ENCODE assay signal across 21 cellular contexts in genomic region chr7:969403-969802, GRCh38. TPM values are rescaled to one million over a fixed set of nuclear protein-coding genes. Genes with fewer than 3 reads are reported as not detected.
A peak's percentile ranks its signal among the peaks of the same experiment; 100 is the strongest.
DNase-seq lines count a peak whose midpoint lies in the region; ATAC-seq, FAIRE-seq and TF ChIP-seq lines count a peak whose summit lies in the region.
"Had no signal": no experiment of that assay in that cellular context is flagged by ENCODE, and none has a peak within 500 bp of the region (broad histone marks: within the 10 kb centered on the region; RNA-seq: fewer than 3 reads in every experiment).

No MANE protein-coding gene starts in this region.

- intact Hi-C loops in HepG2 (cut with micrococcal nuclease; ENCODE audit: unreplicated experiment): no loop called here
- intact Hi-C loops in right lobe of liver (cut with DNase I): loop anchor here in 1 of 2 donors (5.0 kb wide), 1 partner anchor 72 kb away; no protein-coding TSS in a partner anchor
- intact Hi-C loops in dendritic cell treated with granulocyte-macrophage colony-stimulating factor and Interleukin-4, amounts not matched to agents 40 ng/mL and 50 ng/mL, for 4 days (cut with micrococcal nuclease): no loop called here

- no peak for TF ChIP-seq POLR2A in HepG2 (IDR thresholded peaks at IDR 0.05; ENCODE audit: insufficient read depth in 1 of 2, low read depth in 2 of 2, low read length in 2 of 2)
- no peak for TF ChIP-seq POLR2A in right lobe of liver (IDR thresholded peaks at IDR 0.05)

- WGBS in HepG2 (ENCODE audit: low lambda C conversion rate): 98% methylated on average over 8 of the region's 11 CpGs
- WGBS in right lobe of liver (ENCODE audit: insufficient coverage, low coverage, low lambda C conversion rate, missing lambda C conversion rate): 100% methylated on average over 3 of the region's 11 CpGs

- POLR2A ChIA-PET in HepG2 (lab: Yijun Ruan, JAX): interaction anchor here (1.6 kb wide), 2 partner anchors 12 to 23 kb away, joined by 4 to 7 read pairs; no protein-coding TSS in a partner anchor
- POLR2A ChIA-PET in CD8-positive, alpha-beta memory T cell (lab: Charles Lee): no interaction called here

- TF ChIP-seq CTCF in HepG2 (CRISPR knock-in tag; IDR thresholded peaks at IDR 0.05): no peak
- no peak for TF ChIP-seq CTCF in right lobe of liver (IDR thresholded peaks at IDR 0.05)
- no peak for TF ChIP-seq CTCF in neutrophil (IDR thresholded peaks at IDR 0.05)
- TF ChIP-seq CTCF in endothelial cell (IDR thresholded peaks at IDR 0.05; ENCODE audit: unreplicated experiment): no peak

- no TSS peak for BruUV-seq in HepG2 (replicated peaks; lab: Mats Ljungman, UMichigan)

- in situ Hi-C loops in HepG2 (cut with HindIII; ENCODE audit: extremely low pct_ligation_motif_present, low pct_unique_long_range_greater_than_20kb): no loop called here

- DNase-seq in HepG2 (ENCODE audit: low spot score) (no peak), right lobe of liver (no peak), endothelial cell (ENCODE audit: low spot score) (no peak)
- no peak for DNase-seq in CD8-positive, alpha-beta memory T cell
- DNase-seq: AML-193; Caco-2; CD4-positive, CD25-positive, alpha-beta regulatory T cell; GM23248 had no signal

- no peak for TF ChIP-seq EP300 in HepG2 (IDR thresholded peaks at IDR 0.05; ENCODE audit: low read depth in 2 of 2, low read length in 2 of 2)
- TF ChIP-seq EP300 in HepG2 (CRISPR knock-in tag; IDR thresholded peaks at IDR 0.05; ENCODE audit: borderline replicate concordance): no peak

- H3K27ac Mint-ChIP-seq in dendritic cell treated with granulocyte-macrophage colony-stimulating factor and Interleukin-4, amounts not matched to agents 40 ng/mL and 50 ng/mL, for 4 days: peak overlapping the region; percentile 71
- H3K27ac Mint-ChIP-seq in endothelial cell (ENCODE audit: unreplicated experiment): no peak overlapping the region
- H3K27ac Mint-ChIP-seq in CD8-positive, alpha-beta memory T cell: no peak overlapping the region
- H3K27ac Mint-ChIP-seq: CD4-positive, CD25-positive, alpha-beta regulatory T cell had no signal

- peaks cover 47% of the 10 kb centered on the region for H3K79me2 ChIP-seq in HepG2 (ENCODE audit: insufficient read depth, low read length)

- no peak for TF ChIP-seq RAD21 in HepG2 (CRISPR knock-in tag; IDR thresholded peaks at IDR 0.05)

- no peaks in the 10 kb centered on the region for H3K27me3 Mint-ChIP-seq in dendritic cell treated with granulocyte-macrophage colony-stimulating factor and Interleukin-4, amounts not matched to agents 40 ng/mL and 50 ng/mL, for 4 days
- H3K27me3 Mint-ChIP-seq in endothelial cell (ENCODE audit: unreplicated experiment): peaks cover 9% of the 10 kb centered on the region
- H3K27me3 Mint-ChIP-seq in CD8-positive, alpha-beta memory T cell: no peaks in the 10 kb centered on the region
- H3K27me3 Mint-ChIP-seq: IgD-negative memory B cell had no signal

- H3K4me3 ChIP-seq in HepG2 (replicated peaks in 1 of 3; ENCODE audit: insufficient read depth in 1 of 3, low read depth in 2 of 3, low read length in 3 of 3) (no peak overlapping the region), right lobe of liver (no peak overlapping the region), neutrophil (ENCODE audit: low read depth in 1 of 2, low read length in 1 of 2) (no peak overlapping the region)
- H3K4me3 ChIP-seq in CD8-positive, alpha-beta memory T cell (ENCODE audit: low read length): no peak overlapping the region
- H3K4me3 ChIP-seq: A549, GM23248, HAP-1 had no signal

- H3K27me3 ChIP-seq in HepG2 (ENCODE audit: control insufficient read depth in 1 of 2, insufficient read depth in 2 of 2, low read length in 2 of 2) (no peaks in the 10 kb centered on the region; a peak in 1 of 5 replicates), right lobe of liver (no peaks in the 10 kb centered on the region), neutrophil (no peaks in the 10 kb centered on the region)
- H3K27me3 ChIP-seq in CD8-positive, alpha-beta memory T cell (ENCODE audit: insufficient read depth, low read length, poor library complexity, severe bottlenecking): no peaks in the 10 kb centered on the region

- H3K9me3 ChIP-seq in HepG2 (ENCODE audit: low read length) (no peaks in the 10 kb centered on the region), right lobe of liver (no peaks in the 10 kb centered on the region), neutrophil (no peaks in the 10 kb centered on the region)
- no peaks in the 10 kb centered on the region for H3K9me3 ChIP-seq in CD8-positive, alpha-beta memory T cell (ENCODE audit: low read length)
- H3K9me3 ChIP-seq: A549, Caco-2, HAP-1 had no signal

- peaks cover 53% of the 10 kb centered on the region for H3K4me1 ChIP-seq in HepG2 (ENCODE audit: insufficient read depth, low read length)
- H3K4me1 ChIP-seq in right lobe of liver: peaks cover 0 to 22% (median 7%) of the 10 kb centered on the region in 4 donors
- H3K4me1 ChIP-seq in neutrophil (ENCODE audit: control insufficient read depth in 1 of 2, insufficient read depth in 1 of 2, low read depth in 1 of 2, low read length in 1 of 2): peaks cover 43 to 45% of the 10 kb centered on the region in 2 experiments
- peaks cover 22% of the 10 kb centered on the region for H3K4me1 ChIP-seq in CD8-positive, alpha-beta memory T cell (ENCODE audit: insufficient read depth, low read length)

- peaks cover 21 to 48% of the 10 kb centered on the region in 2 experiments for H3K36me3 ChIP-seq in HepG2 (replicated peaks in 1 of 2; ENCODE audit: control insufficient read depth in 1 of 2, insufficient read depth in 2 of 2, low read length in 2 of 2)
- peaks cover 0 to 55% (median 8%) of the 10 kb centered on the region in 4 donors for H3K36me3 ChIP-seq in right lobe of liver
- H3K36me3 ChIP-seq in neutrophil: peaks cover 57% of the 10 kb centered on the region
- peaks cover 39% of the 10 kb centered on the region for H3K36me3 ChIP-seq in CD8-positive, alpha-beta memory T cell (ENCODE audit: insufficient read depth, low read length)

- FAIRE-seq in HepG2 (lab: Jason Lieb, UNC): no peak
- FAIRE-seq: A549, D721Med, GM12892, GM18507, HTR-8/SVneo had no signal

- H3K27ac ChIP-seq in HepG2 (ENCODE audit: extremely low read length, insufficient read depth, low read length) (no peak overlapping the region), right lobe of liver (no peak overlapping the region), neutrophil (peak overlapping the region; percentile 63)
- no peak overlapping the region for H3K27ac ChIP-seq in CD8-positive, alpha-beta memory T cell (ENCODE audit: low read depth, low read length)
- H3K27ac ChIP-seq: 22Rv1, A549, GM23248 had no signal

- H3K9me3 Mint-ChIP-seq in dendritic cell treated with granulocyte-macrophage colony-stimulating factor and Interleukin-4, amounts not matched to agents 40 ng/mL and 50 ng/mL, for 4 days: no peaks in the 10 kb centered on the region
- H3K9me3 Mint-ChIP-seq in endothelial cell (ENCODE audit: unreplicated experiment): no peaks in the 10 kb centered on the region
- H3K9me3 Mint-ChIP-seq in CD8-positive, alpha-beta memory T cell: no peaks in the 10 kb centered on the region
- H3K9me3 Mint-ChIP-seq: IgD-negative memory B cell had no signal

- no peak overlapping the region for H3K4me2 ChIP-seq in HepG2 (ENCODE audit: low read depth, low read length)
- H3K4me2 ChIP-seq: A549 had no signal

- H3K4me1 Mint-ChIP-seq in dendritic cell treated with granulocyte-macrophage colony-stimulating factor and Interleukin-4, amounts not matched to agents 40 ng/mL and 50 ng/mL, for 4 days (ENCODE audit: low read depth): peaks cover 85% of the 10 kb centered on the region
- peaks cover 6% of the 10 kb centered on the region for H3K4me1 Mint-ChIP-seq in endothelial cell (ENCODE audit: unreplicated experiment)
- H3K4me1 Mint-ChIP-seq in CD8-positive, alpha-beta memory T cell: peaks cover 35 to 50% (median 41%) of the 10 kb centered on the region in 3 donors

- H2AFZ ChIP-seq in HepG2 (ENCODE audit: low read length): no peak overlapping the region
- H2AFZ ChIP-seq: GM23248 had no signal

- H3K4me3 Mint-ChIP-seq in dendritic cell treated with granulocyte-macrophage colony-stimulating factor and Interleukin-4, amounts not matched to agents 40 ng/mL and 50 ng/mL, for 4 days: peak overlapping the region; percentile 13
- H3K4me3 Mint-ChIP-seq in endothelial cell (ENCODE audit: unreplicated experiment): no peak overlapping the region
- no peak overlapping the region for H3K4me3 Mint-ChIP-seq in CD8-positive, alpha-beta memory T cell

- peaks cover 77% of the 10 kb centered on the region for H3K36me3 Mint-ChIP-seq in dendritic cell treated with granulocyte-macrophage colony-stimulating factor and Interleukin-4, amounts not matched to agents 40 ng/mL and 50 ng/mL, for 4 days (ENCODE audit: low read depth)
- peaks cover 15% of the 10 kb centered on the region for H3K36me3 Mint-ChIP-seq in endothelial cell (ENCODE audit: low read depth, unreplicated experiment)
- peaks cover 0 to 64% (median 5%) of the 10 kb centered on the region in 3 donors for H3K36me3 Mint-ChIP-seq in CD8-positive, alpha-beta memory T cell

- peaks cover 18% of the 10 kb centered on the region; the same call in 1 of the 2 replicates for H4K20me1 ChIP-seq in HepG2 (ENCODE audit: insufficient read depth, low read length)

- CTCF ChIA-PET in HepG2 (lab: Yijun Ruan, JAX; ENCODE audit: low intra/inter-chr PET ratio, low total read pairs): no interaction called here
- CTCF ChIA-PET in CD8-positive, alpha-beta memory T cell (lab: Charles Lee): no interaction called here

- ATAC-seq in HepG2 (no peak), right lobe of liver (no peak), HG03378 (IDR thresholded peaks at IDR 0.05; ENCODE audit: unreplicated experiment) (no peak)
- ATAC-seq: A549 had no signal

- no peak overlapping the region for H3K9ac ChIP-seq in HepG2 (ENCODE audit: insufficient read depth, low read depth, low read length)
- H3K9ac ChIP-seq: GM23248 had no signal

RNA-seq across cellular contexts. Expression of gene COX19, which starts 5.9 kb away (rescaled TPM):
- total RNA-seq in HepG2 (2016; rRNA removed; fragmentation: Illumina TruSeq; extraction: Trizol) (6.5 and 11.5 TPM in 2 replicates), right lobe of liver (1 to 10 TPM; 3.2 to 6.5 (median 4.0) TPM), endothelial cell (ENCODE audit: unreplicated experiment) (10.2 TPM)
- 2.6 and 3.0 TPM in 2 replicates for total RNA-seq in HepG2 (2016; cell fraction: cytosol; rRNA removed; fragmentation: Illumina TruSeq; extraction: Trizol; ENCODE audit: low read depth)
- 7.4 and 15.2 TPM in 2 replicates for total RNA-seq in HepG2 (2016; cell fraction: insoluble cytoplasmic fraction; rRNA removed; fragmentation: Illumina TruSeq; extraction: Trizol)
- total RNA-seq in HepG2 (2016; cell fraction: membrane; rRNA removed; fragmentation: Illumina TruSeq; extraction: Trizol): 7.6 and 8.2 TPM in 2 replicates
- 21.5 and 23.4 TPM in 2 replicates for total RNA-seq in HepG2 (2016; cell fraction: nucleus; rRNA removed; fragmentation: Illumina TruSeq; extraction: Trizol)
- 21.0 and 21.7 TPM in 2 replicates for polyA plus RNA-seq in HepG2 (2011; rRNA removed)
- 12.5 and 14.3 TPM in 2 replicates for polyA plus RNA-seq in HepG2 (2011; cell fraction: cytosol; rRNA removed)
- 59.5 and 79.7 TPM in 2 replicates for polyA plus RNA-seq in HepG2 (2011; cell fraction: nucleus; rRNA removed)
- 14.5 and 16.2 TPM in 2 replicates for polyA plus RNA-seq in HepG2 (2012)
- 2.2 and 2.3 TPM in 2 replicates for polyA plus RNA-seq in HepG2 (2016; cell fraction: cytosol; fragmentation: Illumina TruSeq; extraction: Trizol; ENCODE audit: low read depth)
- polyA plus RNA-seq in HepG2 (2016; cell fraction: insoluble cytoplasmic fraction; fragmentation: Illumina TruSeq; extraction: Trizol; ENCODE audit: low read depth): 11.0 and 11.3 TPM in 2 replicates
- 3.6 and 3.8 TPM in 2 replicates for polyA plus RNA-seq in HepG2 (2016; cell fraction: membrane; fragmentation: Illumina TruSeq; extraction: Trizol; ENCODE audit: low read depth)
- 32.8 and 35.0 TPM in 2 replicates for polyA plus RNA-seq in HepG2 (2016; cell fraction: nucleus; fragmentation: Illumina TruSeq; extraction: Trizol; ENCODE audit: insufficient read depth, low read depth)
- polyA minus RNA-seq in HepG2 (2011; rRNA and poly(A)+ RNA removed; ENCODE audit: low replicate concordance): 12.8 and 23.5 TPM in 2 replicates
- polyA minus RNA-seq in HepG2 (2011; cell fraction: cytosol; rRNA and poly(A)+ RNA removed): 3.6 and 5.4 TPM in 2 replicates
- 50.6 and 61.9 TPM in 2 replicates for polyA minus RNA-seq in HepG2 (2011; cell fraction: nucleus; rRNA and poly(A)+ RNA removed)
- total RNA-seq in CD8-positive, alpha-beta memory T cell: 10 to 100 TPM; 18.9 to 21.3 TPM
- polyA plus RNA-seq in CD8-positive, alpha-beta memory T cell: 25.9 TPM

RNA-seq across cellular contexts. Expression of gene CYP2W1, which starts 13.6 kb away (rescaled TPM):
- total RNA-seq in HepG2 (2016; rRNA removed; fragmentation: Illumina TruSeq; extraction: Trizol): 11.7 and 31.7 TPM in 2 replicates
- total RNA-seq in HepG2 (2016; cell fraction: cytosol; rRNA removed; fragmentation: Illumina TruSeq; extraction: Trizol; ENCODE audit: low read depth): 6.8 and 8.3 TPM in 2 replicates
- 10.2 and 31.7 TPM in 2 replicates for total RNA-seq in HepG2 (2016; cell fraction: insoluble cytoplasmic fraction; rRNA removed; fragmentation: Illumina TruSeq; extraction: Trizol)
- 10.9 and 11.0 TPM in 2 replicates for total RNA-seq in HepG2 (2016; cell fraction: membrane; rRNA removed; fragmentation: Illumina TruSeq; extraction: Trizol)
- total RNA-seq in HepG2 (2016; cell fraction: nucleus; rRNA removed; fragmentation: Illumina TruSeq; extraction: Trizol): 35.8 and 47.0 TPM in 2 replicates
- 19.5 and 32.7 TPM in 2 replicates for polyA plus RNA-seq in HepG2 (2011; rRNA removed)
- 9.5 and 22.3 TPM in 2 replicates for polyA plus RNA-seq in HepG2 (2011; cell fraction: cytosol; rRNA removed)
- 171 and 205 TPM in 2 replicates for polyA plus RNA-seq in HepG2 (2011; cell fraction: nucleus; rRNA removed)
- 20.0 and 28.3 TPM in 2 replicates for polyA plus RNA-seq in HepG2 (2012)
- 5.5 and 6.2 TPM in 2 replicates for polyA plus RNA-seq in HepG2 (2016; cell fraction: cytosol; fragmentation: Illumina TruSeq; extraction: Trizol; ENCODE audit: low read depth)
- 14.3 and 20.7 TPM in 2 replicates for polyA plus RNA-seq in HepG2 (2016; cell fraction: insoluble cytoplasmic fraction; fragmentation: Illumina TruSeq; extraction: Trizol; ENCODE audit: low read depth)
- polyA plus RNA-seq in HepG2 (2016; cell fraction: membrane; fragmentation: Illumina TruSeq; extraction: Trizol; ENCODE audit: low read depth): 8.5 and 9.6 TPM in 2 replicates
- 135 and 137 TPM in 2 replicates for polyA plus RNA-seq in HepG2 (2016; cell fraction: nucleus; fragmentation: Illumina TruSeq; extraction: Trizol; ENCODE audit: insufficient read depth, low read depth)
- polyA minus RNA-seq in HepG2 (2011; rRNA and poly(A)+ RNA removed; ENCODE audit: low replicate concordance): 66.3 TPM in 1 of 2 replicates, not detected in the other
- 26.5 and 32.3 TPM in 2 replicates for polyA minus RNA-seq in HepG2 (2011; cell fraction: cytosol; rRNA and poly(A)+ RNA removed)
- polyA minus RNA-seq in HepG2 (2011; cell fraction: nucleus; rRNA and poly(A)+ RNA removed): 88.4 and 113 TPM in 2 replicates
- total RNA-seq in right lobe of liver: not detected
- total RNA-seq in endothelial cell (ENCODE audit: unreplicated experiment): not detected
- not detected for total RNA-seq in CD8-positive, alpha-beta memory T cell
- polyA plus RNA-seq in CD8-positive, alpha-beta memory T cell: not detected
- total RNA-seq: CD4-positive, CD25-positive, alpha-beta regulatory T cell; GM23248; H4 had no signal
- polyA plus RNA-seq: A549; BJ; CD4-positive, CD25-positive, alpha-beta regulatory T cell; GM23248; IgD-negative memory B cell had no signal

RNA-seq across cellular contexts. Expression of gene ADAP1, which starts 14.9 kb away (rescaled TPM):
- 18.3 and 24.6 TPM in 2 replicates for total RNA-seq in HepG2 (2016; rRNA removed; fragmentation: Illumina TruSeq; extraction: Trizol)
- 23.5 and 25.0 TPM in 2 replicates for total RNA-seq in HepG2 (2016; cell fraction: cytosol; rRNA removed; fragmentation: Illumina TruSeq; extraction: Trizol; ENCODE audit: low read depth)
- 16.6 and 27.2 TPM in 2 replicates for total RNA-seq in HepG2 (2016; cell fraction: insoluble cytoplasmic fraction; rRNA removed; fragmentation: Illumina TruSeq; extraction: Trizol)
- 46.3 and 47.4 TPM in 2 replicates for total RNA-seq in HepG2 (2016; cell fraction: membrane; rRNA removed; fragmentation: Illumina TruSeq; extraction: Trizol)
- 13.2 TPM in 2 replicates for total RNA-seq in HepG2 (2016; cell fraction: nucleus; rRNA removed; fragmentation: Illumina TruSeq; extraction: Trizol)
- 10.5 and 15.0 TPM in 2 replicates for polyA plus RNA-seq in HepG2 (2011; rRNA removed)
- 11.8 and 14.5 TPM in 2 replicates for polyA plus RNA-seq in HepG2 (2011; cell fraction: cytosol; rRNA removed)
- 19.8 and 24.0 TPM in 2 replicates for polyA plus RNA-seq in HepG2 (2011; cell fraction: nucleus; rRNA removed)
- polyA plus RNA-seq in HepG2 (2012): 15.3 and 21.4 TPM in 2 replicates
- 24.2 and 28.1 TPM in 2 replicates for polyA plus RNA-seq in HepG2 (2016; cell fraction: cytosol; fragmentation: Illumina TruSeq; extraction: Trizol; ENCODE audit: low read depth)
- polyA plus RNA-seq in HepG2 (2016; cell fraction: insoluble cytoplasmic fraction; fragmentation: Illumina TruSeq; extraction: Trizol; ENCODE audit: low read depth): 17.0 and 28.9 TPM in 2 replicates
- 45.2 and 45.4 TPM in 2 replicates for polyA plus RNA-seq in HepG2 (2016; cell fraction: membrane; fragmentation: Illumina TruSeq; extraction: Trizol; ENCODE audit: low read depth)
- polyA plus RNA-seq in HepG2 (2016; cell fraction: nucleus; fragmentation: Illumina TruSeq; extraction: Trizol; ENCODE audit: insufficient read depth, low read depth): 26.8 and 30.8 TPM in 2 replicates
- polyA minus RNA-seq in HepG2 (2011; rRNA and poly(A)+ RNA removed; ENCODE audit: low replicate concordance): 3.5 and 14.9 TPM in 2 replicates
- polyA minus RNA-seq in HepG2 (2011; cell fraction: cytosol; rRNA and poly(A)+ RNA removed): 7.5 and 11.2 TPM in 2 replicates
- polyA minus RNA-seq in HepG2 (2011; cell fraction: nucleus; rRNA and poly(A)+ RNA removed): 5.2 and 7.6 TPM in 2 replicates
- total RNA-seq in right lobe of liver: 1 to 10 TPM; 1.4 to 4.2 (median 2.7) TPM
- total RNA-seq in endothelial cell (ENCODE audit: unreplicated experiment): 1.7 TPM
- 10 to 100 TPM; 67.7 to 77.3 TPM for total RNA-seq in CD8-positive, alpha-beta memory T cell
- 37.7 TPM for polyA plus RNA-seq in CD8-positive, alpha-beta memory T cell
